ENCODE assay signal across 10 cellular contexts in genomic region chr10:6114758-6115410, GRCh38. TPM values are rescaled to one million over a fixed set of nuclear protein-coding genes. Genes with fewer than 3 reads are reported as not detected.
A peak's percentile ranks its signal among the peaks of the same experiment; 100 is the strongest.
DNase-seq lines count a peak whose midpoint lies in the region; ATAC-seq, FAIRE-seq and TF ChIP-seq lines count a peak whose summit lies in the region.
"Had no signal": no experiment of that assay in that cellular context is flagged by ENCODE, and none has a peak within 500 bp of the region (broad histone marks: within the 10 kb centered on the region; RNA-seq: fewer than 3 reads in every experiment).

No MANE protein-coding gene starts in this region.

- no peak overlapping the region for H3K4me3 ChIP-seq in A549
- no peak overlapping the region for H3K4me3 ChIP-seq in astrocyte (ENCODE audit: insufficient read depth, low read depth, low read length)

- no peak for TF ChIP-seq EP300 in A549 (IDR thresholded peaks at IDR 0.05)

- WGBS in A549 (ENCODE audit: missing lambda C conversion rate) = 79% methylated on average over 4 of the region's 4 CpGs

- TF ChIP-seq RAD21 in A549 (conservative IDR thresholded peaks at IDR 0.05 in 1 of 2, IDR thresholded peaks at IDR 0.05 in 1 of 2) = no peak

- ATAC-seq in A549 = peak in 1 of 2 experiments; percentile 47; a peak in 4 of 6 replicates
- no peak for ATAC-seq in HG02840 (IDR thresholded peaks at IDR 0.05; ENCODE audit: low FRiP score, unreplicated experiment)
- no peak for ATAC-seq in HG02642 (IDR thresholded peaks at IDR 0.05; ENCODE audit: poor library complexity, unreplicated experiment)

- POLR2A ChIA-PET in A549 (lab: Yijun Ruan, JAX) = interaction anchor here (0.9 kb wide), 1 partner anchor 88 kb away, joined by 3 read pairs; the partner anchor contains the start of gene PFKFB3

- no peaks in the 10 kb centered on the region for H3K27me3 Mint-ChIP-seq in astrocyte (ENCODE audit: low read depth, unreplicated experiment)
- peaks cover 0 to 2% (median 1%) of the 10 kb centered on the region in 3 donors for H3K27me3 Mint-ChIP-seq in immature natural killer cell (ENCODE audit: low read depth in 3 of 3)

- peaks cover 14% of the 10 kb centered on the region for H4K20me1 ChIP-seq in astrocyte (ENCODE audit: insufficient read depth, low read length)

- no peaks in the 10 kb centered on the region for H3K27me3 ChIP-seq in astrocyte (ENCODE audit: insufficient read depth, low read length)

- peak in 1 of 2 experiments; percentile 46 for DNase-seq in A549 (ENCODE audit: low read depth in 1 of 2, low spot score in 1 of 2)
- DNase-seq in H54 (ENCODE audit: insufficient read length, low spot score) = no peak
- DNase-seq in astrocyte (ENCODE audit: low read depth) = peak; percentile 73
- DNase-seq in kidney glomerular epithelial cell (lab: John Stamatoyannopoulos, UW) = peak; percentile 12
- DNase-seq in immature natural killer cell = no peak
- no peak for DNase-seq in activated effector memory CD4-positive, alpha-beta T cell treated with Interleukin-2 at 50 U/mL for 16 hours
- DNase-seq: DND-41, NCI-H526 treated with DMSO at 0.1 percent for 48 hours had no signal

- H3K27ac ChIP-seq in A549 (no peak overlapping the region), astrocyte (ENCODE audit: low read depth, low read length) (peak overlapping the region; percentile 77)

- H3K27ac Mint-ChIP-seq in astrocyte (ENCODE audit: unreplicated experiment) (peak overlapping the region; percentile 14), immature natural killer cell (peak overlapping the region in 1 of 6 donors; percentile 6)

- TF ChIP-seq CTCF in A549 (IDR thresholded peaks at IDR 0.05) = no peak
- TF ChIP-seq CTCF in astrocyte (IDR thresholded peaks at IDR 0.05; ENCODE audit: insufficient read depth, low read depth, low read length) = peak; percentile 15

- H3K79me2 ChIP-seq in astrocyte (ENCODE audit: insufficient read depth, low read length) = peaks cover 11% of the 10 kb centered on the region

- no peak overlapping the region for H2AFZ ChIP-seq in astrocyte (ENCODE audit: low read depth, low read length)

- TF ChIP-seq POLR2A in A549 (IDR thresholded peaks at IDR 0.05; ENCODE audit: low read length) (no peak), H54 (IDR thresholded peaks at IDR 0.05; ENCODE audit: low read depth, low read length) (no peak)

- peaks cover 26% of the 10 kb centered on the region for H3K4me1 ChIP-seq in A549
- H3K4me1 ChIP-seq in astrocyte (ENCODE audit: insufficient read depth, low read length) = peaks cover 12% of the 10 kb centered on the region

- FAIRE-seq in A549 (lab: Jason Lieb, UNC) = no peak
- FAIRE-seq in H54 (lab: Jason Lieb, UNC) = peak; percentile 43
- no peak for FAIRE-seq in astrocyte (lab: Jason Lieb, UNC)

- H3K4me3 Mint-ChIP-seq in astrocyte (ENCODE audit: unreplicated experiment) (no peak overlapping the region), immature natural killer cell (no peak overlapping the region)

- CTCF ChIA-PET in A549 (lab: Yijun Ruan, JAX) = interaction anchor here (0.5 to 1.1 kb wide), 2 partner anchors 27 to 88 kb away, joined by 3 read pairs; partner anchors contain the start of gene PFKFB3

- H3K9ac ChIP-seq in astrocyte (ENCODE audit: low read length) = peak overlapping the region; percentile 60

- H3K4me2 ChIP-seq in A549 (peak overlapping the region; percentile 0; the same call in 1 of the 3 replicates), astrocyte (ENCODE audit: low read length) (peak overlapping the region; percentile 19)

- H3K4me1 Mint-ChIP-seq in astrocyte (ENCODE audit: low read depth, unreplicated experiment) (peaks cover 17% of the 10 kb centered on the region), immature natural killer cell (peaks cover 2 to 3% of the 10 kb centered on the region in 2 donors)

- H3K9me3 ChIP-seq in A549 (no peaks in the 10 kb centered on the region), astrocyte (ENCODE audit: insufficient read depth, low read depth, low read length) (no peaks in the 10 kb centered on the region)

- H3K36me3 Mint-ChIP-seq in astrocyte (ENCODE audit: low read depth, unreplicated experiment) = peaks cover 13% of the 10 kb centered on the region
- peaks cover 26 to 50% (median 41%) of the 10 kb centered on the region in 3 donors for H3K36me3 Mint-ChIP-seq in immature natural killer cell

- peaks cover 41% of the 10 kb centered on the region for H3K36me3 ChIP-seq in astrocyte (ENCODE audit: insufficient read depth, low read length)

- H3K9me3 Mint-ChIP-seq in astrocyte (ENCODE audit: unreplicated experiment) (no peaks in the 10 kb centered on the region), immature natural killer cell (no peaks in the 10 kb centered on the region)

TF ChIP-seq in A549, 52 proteins besides CTCF, POLR2A, EP300 and RAD21:
- no peak for TF ChIP-seq MYC (IDR thresholded peaks at IDR 0.05; ENCODE audit: borderline replicate concordance, low read length)
- TF ChIP-seq ESRRA (IDR thresholded peaks at IDR 0.05; ENCODE audit: borderline replicate concordance, low read length) = no peak
- no peak for TF ChIP-seq HDAC2 (IDR thresholded peaks at IDR 0.05)
- no peak for TF ChIP-seq ZFP36 (IDR thresholded peaks at IDR 0.05; ENCODE audit: borderline replicate concordance, partially characterized antibody)
- TF ChIP-seq KDM1A (IDR thresholded peaks at IDR 0.05; ENCODE audit: low read depth) = no peak
- TF ChIP-seq, protein P1, sequence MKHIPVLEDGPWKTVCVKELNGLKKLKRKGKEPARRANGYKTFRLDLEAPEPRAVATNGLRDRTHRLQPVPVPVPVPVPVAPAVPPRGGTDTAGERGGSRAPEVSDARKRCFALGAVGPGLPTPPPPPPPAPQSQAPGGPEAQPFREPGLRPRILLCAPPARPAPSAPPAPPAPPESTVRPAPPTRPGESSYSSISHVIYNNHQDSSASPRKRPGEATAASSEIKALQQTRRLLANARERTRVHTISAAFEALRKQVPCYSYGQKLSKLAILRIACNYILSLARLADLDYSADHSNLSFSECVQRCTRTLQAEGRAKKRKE (CRISPR knock-in tag; IDR thresholded peaks at IDR 0.05; ENCODE audit: low read depth) = no peak
- TF ChIP-seq REST (IDR thresholded peaks at IDR 0.05) = no peak
- TF ChIP-seq EHMT2 (IDR thresholded peaks at IDR 0.05; ENCODE audit: low read depth) = no peak
- no peak for TF ChIP-seq MAX (IDR thresholded peaks at IDR 0.05)
- TF ChIP-seq, protein P2, sequence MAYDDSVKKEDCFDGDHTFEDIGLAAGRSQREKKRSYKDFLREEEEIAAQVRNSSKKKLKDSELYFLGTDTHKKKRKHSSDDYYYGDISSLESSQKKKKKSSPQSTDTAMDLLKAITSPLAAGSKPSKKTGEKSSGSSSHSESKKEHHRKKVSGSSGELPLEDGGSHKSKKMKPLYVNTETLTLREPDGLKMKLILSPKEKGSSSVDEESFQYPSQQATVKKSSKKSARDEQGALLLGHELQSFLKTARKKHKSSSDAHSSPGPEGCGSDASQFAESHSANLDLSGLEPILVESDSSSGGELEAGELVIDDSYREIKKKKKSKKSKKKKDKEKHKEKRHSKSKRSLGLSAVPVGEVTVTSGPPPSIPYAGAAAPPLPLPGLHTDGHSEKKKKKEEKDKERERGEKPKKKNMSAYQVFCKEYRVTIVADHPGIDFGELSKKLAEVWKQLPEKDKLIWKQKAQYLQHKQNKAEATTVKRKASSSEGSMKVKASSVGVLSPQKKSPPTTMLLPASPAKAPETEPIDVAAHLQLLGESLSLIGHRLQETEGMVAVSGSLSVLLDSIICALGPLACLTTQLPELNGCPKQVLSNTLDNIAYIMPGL (CRISPR knock-in tag; IDR thresholded peaks at IDR 0.05; ENCODE audit: borderline replicate concordance) = no peak

RNA-seq across cellular contexts. Expression of gene RBM17, which starts 26.1 kb away (rescaled TPM):
- polyA plus RNA-seq in A549 (2011; rRNA removed) (68.0 and 75.2 TPM in 2 replicates), A549 (2017; fragmentation: RNase III; extraction: RNeasy Plus Mini Kit Qiagen cat#74134 plus additional on column Dnase treatment) (121 to 131 TPM (median 124 TPM) in 3 replicates), immature natural killer cell (10 to 100 TPM; 30.9 to 91.5 (median 55.5) TPM)
- polyA plus RNA-seq in A549 (2012; cell fraction: cytosol; rRNA removed) = 42.8 and 47.4 TPM in 2 replicates
- 52.2 and 80.4 TPM in 2 replicates for polyA plus RNA-seq in A549 (2012; cell fraction: nucleus; rRNA removed)
- 20.4 and 25.5 TPM in 2 replicates for polyA minus RNA-seq in A549 (2011; rRNA and poly(A)+ RNA removed)
- 69.7 and 71.3 TPM in 2 replicates for total RNA-seq in astrocyte

RNA-seq across cellular contexts. Expression of gene IL2RA, which starts 52.7 kb away (rescaled TPM):
- polyA plus RNA-seq in A549 (2011; rRNA removed) (not detected in 2 replicates), A549 (2017; fragmentation: RNase III; extraction: RNeasy Plus Mini Kit Qiagen cat#74134 plus additional on column Dnase treatment) (not detected in 3 replicates), immature natural killer cell (1 to 10 TPM; 2.7 to 3.9 (median 3.6) TPM)
- polyA plus RNA-seq in A549 (2012; cell fraction: cytosol; rRNA removed) = not detected in 2 replicates
- polyA plus RNA-seq in A549 (2012; cell fraction: nucleus; rRNA removed) = not detected in 2 replicates
- polyA minus RNA-seq in A549 (2011; rRNA and poly(A)+ RNA removed) = not detected in 2 replicates
- total RNA-seq in astrocyte = not detected in 2 replicates

Comparison
In these comparisons a context has a peak if more than half of its experiments do, and no peak if none do; other contexts are left out.
1. DNase-seq: peak in astrocyte (single experiment) and kidney glomerular epithelial cell (single experiment); none in H54 (single experiment), immature natural killer cell (0 of 3) and activated effector memory CD4-positive, alpha-beta T cell treated with Interleukin-2 at 50 U/mL for 16 hours (single experiment).